Comparison of ENCODE assay signal across 20 cellular contexts in genomic region chr3:42735609-42736008, GRCh38. TPM values are rescaled to one million over a fixed set of nuclear protein-coding genes. Genes with fewer than 3 reads are reported as not detected.
DNase-seq lines count a peak whose midpoint lies in the region; ATAC-seq, FAIRE-seq and TF ChIP-seq lines count a peak whose summit lies in the region.
"Had no signal": no experiment of that assay in that cellular context is flagged by ENCODE, and none has a peak within 500 bp of the region (broad histone marks: within the 10 kb centered on the region; RNA-seq: fewer than 3 reads in every experiment).

No MANE protein-coding gene starts in this region.

- TF ChIP-seq POLR2A in HepG2 (IDR thresholded peaks at IDR 0.05; ENCODE audit: insufficient read depth in 1 of 2, low read depth in 2 of 2, low read length in 2 of 2) (no peak), right lobe of liver (IDR thresholded peaks at IDR 0.05) (no peak)

- H3K4me2 ChIP-seq in HepG2 (ENCODE audit: low read depth, low read length) (no peak overlapping the region), mesendoderm (ENCODE audit: low read length) (no peak overlapping the region)
- H3K4me2 ChIP-seq: GM23338 had no signal

- no peaks in the 10 kb centered on the region for H3K36me3 Mint-ChIP-seq in activated CD4-positive, alpha-beta T cell treated with anti-CD3 and anti-CD28 coated beads for 36 hours (ENCODE audit: low read depth)
- H3K36me3 Mint-ChIP-seq: CD14-positive monocyte had no signal

- H3K27me3 Mint-ChIP-seq in activated CD4-positive, alpha-beta T cell treated with anti-CD3 and anti-CD28 coated beads for 36 hours, result no peaks in the 10 kb centered on the region

- ATAC-seq in HepG2 (no peak), right lobe of liver (no peak), left colon (no peak)
- no peak for ATAC-seq in activated CD4-positive, alpha-beta T cell treated with anti-CD3 and anti-CD28 coated beads for 36 hours

- H3K27ac Mint-ChIP-seq in activated CD4-positive, alpha-beta T cell treated with anti-CD3 and anti-CD28 coated beads for 36 hours, result no peak overlapping the region
- H3K27ac Mint-ChIP-seq: GM23338 had no signal

- no peak overlapping the region for H2AFZ ChIP-seq in HepG2 (ENCODE audit: low read length)
- H2AFZ ChIP-seq: GM23338 had no signal

- POLR2A ChIA-PET in HepG2 (lab: Yijun Ruan, JAX), result no interaction called here
- POLR2A ChIA-PET in activated CD4-positive, alpha-beta T cell treated with anti-CD3 and anti-CD28 coated beads for 36 hours (lab: Charles Lee), result no interaction called here

- H3K27ac ChIP-seq in HepG2 (ENCODE audit: extremely low read length, insufficient read depth, low read length) (no peak overlapping the region), right lobe of liver (no peak overlapping the region), colonic mucosa (no peak overlapping the region), mesendoderm (ENCODE audit: low read depth, low read length) (no peak overlapping the region)

- CTCF ChIA-PET in HepG2 (lab: Yijun Ruan, JAX; ENCODE audit: low intra/inter-chr PET ratio, low total read pairs), result no interaction called here
- CTCF ChIA-PET in activated CD4-positive, alpha-beta T cell treated with anti-CD3 and anti-CD28 coated beads for 36 hours (lab: Charles Lee), result interaction anchor here (0.7 to 1.1 kb wide), 2 partner anchors 9 to 14 kb away, joined by 3 to 4 read pairs; no protein-coding TSS in a partner anchor

- H2BK5ac ChIP-seq in mesendoderm (ENCODE audit: low read length), result no peak overlapping the region

- no peaks in the 10 kb centered on the region for H3K79me1 ChIP-seq in mesendoderm (ENCODE audit: low read length)

- H3K79me2 ChIP-seq in HepG2 (ENCODE audit: insufficient read depth, low read length) (no peaks in the 10 kb centered on the region), mesendoderm (ENCODE audit: control insufficient read depth, insufficient read depth, low read length) (no peaks in the 10 kb centered on the region)

- H3K36me3 ChIP-seq in HepG2 (replicated peaks in 1 of 2; ENCODE audit: control insufficient read depth in 1 of 2, insufficient read depth in 2 of 2, low read length in 2 of 2), result no peaks in the 10 kb centered on the region
- H3K36me3 ChIP-seq in right lobe of liver, result no peaks in the 10 kb centered on the region
- no peaks in the 10 kb centered on the region for H3K36me3 ChIP-seq in colonic mucosa
- no peaks in the 10 kb centered on the region for H3K36me3 ChIP-seq in mesendoderm (ENCODE audit: control insufficient read depth, insufficient read depth, low read length)
- H3K36me3 ChIP-seq: MG63 had no signal

- H3K27me3 ChIP-seq in HepG2 (ENCODE audit: control insufficient read depth in 1 of 2, insufficient read depth in 2 of 2, low read length in 2 of 2) (no peaks in the 10 kb centered on the region), right lobe of liver (no peaks in the 10 kb centered on the region), colonic mucosa (no peaks in the 10 kb centered on the region), mesendoderm (ENCODE audit: insufficient read depth, low read length, poor library complexity) (no peaks in the 10 kb centered on the region)
- H3K27me3 ChIP-seq: MG63 had no signal

- H2BK120ac ChIP-seq in mesendoderm (ENCODE audit: low read depth, low read length), result no peak overlapping the region

- H3K4me3 ChIP-seq in HepG2 (replicated peaks in 1 of 3; ENCODE audit: insufficient read depth in 1 of 3, low read depth in 2 of 3, low read length in 3 of 3) (no peak overlapping the region), right lobe of liver (no peak overlapping the region), colonic mucosa (no peak overlapping the region), mesendoderm (ENCODE audit: low read length) (no peak overlapping the region)
- H3K4me3 ChIP-seq: GM23338, MG63 had no signal

- TF ChIP-seq CTCF in HepG2 (CRISPR knock-in tag; IDR thresholded peaks at IDR 0.05) (no peak), right lobe of liver (IDR thresholded peaks at IDR 0.05) (no peak), colonic mucosa (IDR thresholded peaks at IDR 0.05) (no peak)

- H3K18ac ChIP-seq in mesendoderm (ENCODE audit: low read length), result no peak overlapping the region

- H4K20me1 ChIP-seq in HepG2 (ENCODE audit: insufficient read depth, low read length), result no peaks in the 10 kb centered on the region

- no peak overlapping the region for H4K8ac ChIP-seq in mesendoderm (ENCODE audit: low read depth, low read length)

- DNase-seq in HepG2 (ENCODE audit: low spot score) (no peak), right lobe of liver (no peak), colonic mucosa (peak; percentile 12), mesendoderm (no peak), left colon (no peak), SKM-1 (lab: John Stamatoyannopoulos, UW; ENCODE audit: unreplicated experiment) (no peak), DMS114 treated with DMSO at 0.1 percent for 48 hours (lab: John Stamatoyannopoulos, UW; ENCODE audit: unreplicated experiment) (no peak)
- DNase-seq in activated CD4-positive, alpha-beta T cell treated with anti-CD3 and anti-CD28 coated beads for 36 hours, result no peak
- DNase-seq: DMS153, MG63, NCI-H1092, NCI-H1694, NCI-H345, NCI-H526 treated with DMSO at 0.1 percent for 48 hours, OCI-M1, SHP77 treated with DMSO at 0.1 percent for 48 hours had no signal

- H3K4me1 ChIP-seq in HepG2 (ENCODE audit: insufficient read depth, low read length) (peaks cover 66% of the 10 kb centered on the region), right lobe of liver (no peaks in the 10 kb centered on the region), colonic mucosa (no peaks in the 10 kb centered on the region), mesendoderm (ENCODE audit: control insufficient read depth, low read depth, low read length) (peaks cover 6% of the 10 kb centered on the region)

- in situ Hi-C loops in HepG2 (cut with HindIII; ENCODE audit: extremely low pct_ligation_motif_present, low pct_unique_long_range_greater_than_20kb), result no loop called here

- H2AK5ac ChIP-seq in mesendoderm (ENCODE audit: low read length), result no peak overlapping the region

- FAIRE-seq in HepG2 (lab: Jason Lieb, UNC), result no peak
- FAIRE-seq: GM12892 had no signal

- no peak overlapping the region for H3K9ac ChIP-seq in HepG2 (ENCODE audit: insufficient read depth, low read depth, low read length)
- no peak overlapping the region for H3K9ac ChIP-seq in colonic mucosa (ENCODE audit: low read depth in 2 of 2, low read length in 2 of 2)
- no peak overlapping the region for H3K9ac ChIP-seq in mesendoderm (ENCODE audit: low read length)

- no peak for TF ChIP-seq EP300 in HepG2 (IDR thresholded peaks at IDR 0.05; ENCODE audit: low read depth in 2 of 2, low read length in 2 of 2)
- TF ChIP-seq EP300 in HepG2 (CRISPR knock-in tag; IDR thresholded peaks at IDR 0.05; ENCODE audit: borderline replicate concordance), result no peak

- intact Hi-C loops in HepG2 (cut with micrococcal nuclease; ENCODE audit: unreplicated experiment), result no loop called here
- intact Hi-C loops in right lobe of liver (cut with DNase I), result loop anchor here in 1 of 2 donors (10.0 kb wide), 1 partner anchor 51 kb away; the partner anchor contains the start of gene KLHL40
- intact Hi-C loops in colonic mucosa (cut with DNase I), result no loop called here
- intact Hi-C loops in left colon (cut with DNase I, micrococcal nuclease), result no loop called here
- intact Hi-C loops in activated CD4-positive, alpha-beta T cell treated with anti-CD3 and anti-CD28 coated beads for 36 hours (cut with DNase I, micrococcal nuclease), result no loop called here

- no TSS peak for BruUV-seq in HepG2 (replicated peaks; lab: Mats Ljungman, UMichigan)

- H2BK15ac ChIP-seq in mesendoderm (replicated peaks; ENCODE audit: low read depth), result no peak overlapping the region

- H3K4me1 Mint-ChIP-seq in activated CD4-positive, alpha-beta T cell treated with anti-CD3 and anti-CD28 coated beads for 36 hours, result no peaks in the 10 kb centered on the region

- WGBS in HepG2 (ENCODE audit: low lambda C conversion rate), result 90% methylated on average over 11 of the region's 12 CpGs
- no CpG with 5 or more reads among the region's 12 CpGs for WGBS in right lobe of liver (ENCODE audit: insufficient coverage, low coverage, low lambda C conversion rate, missing lambda C conversion rate)
- no CpG with 5 or more reads among the region's 12 CpGs for WGBS in mesendoderm (ENCODE audit: extremely low coverage, insufficient coverage, low lambda C conversion rate)

- no peak overlapping the region for H3K4ac ChIP-seq in mesendoderm (ENCODE audit: low read depth, low read length)

- no peak for TF ChIP-seq RAD21 in HepG2 (CRISPR knock-in tag; IDR thresholded peaks at IDR 0.05)

- no peak overlapping the region for H3K4me3 Mint-ChIP-seq in activated CD4-positive, alpha-beta T cell treated with anti-CD3 and anti-CD28 coated beads for 36 hours
- H3K4me3 Mint-ChIP-seq: CD14-positive monocyte, GM23338 had no signal

- H3K23ac ChIP-seq in mesendoderm (ENCODE audit: low read length), result no peak overlapping the region

- no peaks in the 10 kb centered on the region for H3K9me3 Mint-ChIP-seq in activated CD4-positive, alpha-beta T cell treated with anti-CD3 and anti-CD28 coated beads for 36 hours (ENCODE audit: low read depth)

- peak overlapping the region; percentile 43 for H3K56ac ChIP-seq in mesendoderm (ENCODE audit: low read length)

- no peaks in the 10 kb centered on the region for H3K9me3 ChIP-seq in HepG2 (ENCODE audit: low read length)
- no peaks in the 10 kb centered on the region for H3K9me3 ChIP-seq in right lobe of liver
- no peaks in the 10 kb centered on the region for H3K9me3 ChIP-seq in colonic mucosa
- H3K9me3 ChIP-seq: MG63 had no signal

- H4K5ac ChIP-seq in mesendoderm (ENCODE audit: low read length), result no peak overlapping the region

RNA-seq across cellular contexts. Expression of gene HHATL, which starts 33.0 kb away (rescaled TPM):
- total RNA-seq in HepG2 (2016; rRNA removed; fragmentation: Illumina TruSeq; extraction: Trizol) (not detected in 2 replicates), right lobe of liver (1 to 10 TPM in 1 of 6 experiments, under 1 TPM in 2, not detected in 3; 0.29 to 1.0 (median 0.60) TPM), colonic mucosa (1 to 10 TPM in 1 of 2 donors, under 1 TPM in 1; 0.50 to 1.2 TPM), left colon (under 1 TPM in 1 of 2 donors, not detected in 1; 0.28 TPM)
- total RNA-seq in HepG2 (2016; cell fraction: cytosol; rRNA removed; fragmentation: Illumina TruSeq; extraction: Trizol; ENCODE audit: low read depth), result not detected in 2 replicates
- not detected in 2 replicates for total RNA-seq in HepG2 (2016; cell fraction: insoluble cytoplasmic fraction; rRNA removed; fragmentation: Illumina TruSeq; extraction: Trizol)
- not detected in 2 replicates for total RNA-seq in HepG2 (2016; cell fraction: membrane; rRNA removed; fragmentation: Illumina TruSeq; extraction: Trizol)
- total RNA-seq in HepG2 (2016; cell fraction: nucleus; rRNA removed; fragmentation: Illumina TruSeq; extraction: Trizol), result 0.62 TPM in 1 of 2 replicates, not detected in the other
- polyA plus RNA-seq in HepG2 (2011; rRNA removed), result 0.04 and 0.26 TPM in 2 replicates
- polyA plus RNA-seq in HepG2 (2011; cell fraction: cytosol; rRNA removed), result 0.08 TPM in 2 replicates
- polyA plus RNA-seq in HepG2 (2011; cell fraction: nucleus; rRNA removed), result 0.74 and 1.2 TPM in 2 replicates
- not detected in 2 replicates for polyA plus RNA-seq in HepG2 (2012)
- not detected in 2 replicates for polyA plus RNA-seq in HepG2 (2016; cell fraction: cytosol; fragmentation: Illumina TruSeq; extraction: Trizol; ENCODE audit: low read depth)
- not detected in 2 replicates for polyA plus RNA-seq in HepG2 (2016; cell fraction: insoluble cytoplasmic fraction; fragmentation: Illumina TruSeq; extraction: Trizol; ENCODE audit: low read depth)
- polyA plus RNA-seq in HepG2 (2016; cell fraction: membrane; fragmentation: Illumina TruSeq; extraction: Trizol; ENCODE audit: low read depth), result not detected in 2 replicates
- not detected in 2 replicates for polyA plus RNA-seq in HepG2 (2016; cell fraction: nucleus; fragmentation: Illumina TruSeq; extraction: Trizol; ENCODE audit: insufficient read depth, low read depth)
- polyA minus RNA-seq in HepG2 (2011; rRNA and poly(A)+ RNA removed; ENCODE audit: low replicate concordance), result not detected in 2 replicates
- not detected in 2 replicates for polyA minus RNA-seq in HepG2 (2011; cell fraction: cytosol; rRNA and poly(A)+ RNA removed)
- 0.62 TPM in 1 of 2 replicates, not detected in the other for polyA minus RNA-seq in HepG2 (2011; cell fraction: nucleus; rRNA and poly(A)+ RNA removed)
- polyA plus RNA-seq in mesendoderm (2013, experiment 1 of 2), result not detected
- not detected for polyA plus RNA-seq in mesendoderm (2013, experiment 2 of 2)
- total RNA-seq in activated CD4-positive, alpha-beta T cell treated with anti-CD3 and anti-CD28 coated beads for 36 hours, result not detected
- total RNA-seq: GM23338, RPMI7951 had no signal
- polyA plus RNA-seq: CD14-positive monocyte, GM23338 had no signal

RNA-seq across cellular contexts. Expression of gene CCDC13, which starts 37.4 kb away (rescaled TPM):
- total RNA-seq in HepG2 (2016; rRNA removed; fragmentation: Illumina TruSeq; extraction: Trizol) (0.22 TPM in 1 of 2 replicates, not detected in the other), right lobe of liver (1 to 10 TPM; 1.2 to 2.5 (median 1.6) TPM), colonic mucosa (1 to 10 TPM in 1 of 2 donors, under 1 TPM in 1; 0.93 to 5.3 TPM), left colon (1 to 10 TPM; 2.0 to 2.3 TPM)
- total RNA-seq in HepG2 (2016; cell fraction: cytosol; rRNA removed; fragmentation: Illumina TruSeq; extraction: Trizol; ENCODE audit: low read depth), result not detected in 2 replicates
- 0.19 TPM in 1 of 2 replicates, not detected in the other for total RNA-seq in HepG2 (2016; cell fraction: insoluble cytoplasmic fraction; rRNA removed; fragmentation: Illumina TruSeq; extraction: Trizol)
- total RNA-seq in HepG2 (2016; cell fraction: membrane; rRNA removed; fragmentation: Illumina TruSeq; extraction: Trizol), result 0.31 and 0.34 TPM in 2 replicates
- total RNA-seq in HepG2 (2016; cell fraction: nucleus; rRNA removed; fragmentation: Illumina TruSeq; extraction: Trizol), result not detected in 2 replicates
- polyA plus RNA-seq in HepG2 (2011; rRNA removed), result 0.51 and 0.68 TPM in 2 replicates
- 0.09 and 0.26 TPM in 2 replicates for polyA plus RNA-seq in HepG2 (2011; cell fraction: cytosol; rRNA removed)
- polyA plus RNA-seq in HepG2 (2011; cell fraction: nucleus; rRNA removed), result 1.6 and 2.5 TPM in 2 replicates
- 0.43 and 0.89 TPM in 2 replicates for polyA plus RNA-seq in HepG2 (2012)
- 0.42 TPM in 1 of 2 replicates, not detected in the other for polyA plus RNA-seq in HepG2 (2016; cell fraction: cytosol; fragmentation: Illumina TruSeq; extraction: Trizol; ENCODE audit: low read depth)
- 0.41 TPM in 1 of 2 replicates, not detected in the other for polyA plus RNA-seq in HepG2 (2016; cell fraction: insoluble cytoplasmic fraction; fragmentation: Illumina TruSeq; extraction: Trizol; ENCODE audit: low read depth)
- polyA plus RNA-seq in HepG2 (2016; cell fraction: membrane; fragmentation: Illumina TruSeq; extraction: Trizol; ENCODE audit: low read depth), result 0.27 and 0.39 TPM in 2 replicates
- not detected in 2 replicates for polyA plus RNA-seq in HepG2 (2016; cell fraction: nucleus; fragmentation: Illumina TruSeq; extraction: Trizol; ENCODE audit: insufficient read depth, low read depth)
- 0.30 TPM in 1 of 2 replicates, not detected in the other for polyA minus RNA-seq in HepG2 (2011; rRNA and poly(A)+ RNA removed; ENCODE audit: low replicate concordance)
- polyA minus RNA-seq in HepG2 (2011; cell fraction: cytosol; rRNA and poly(A)+ RNA removed), result not detected in 2 replicates
- 1.4 and 2.0 TPM in 2 replicates for polyA minus RNA-seq in HepG2 (2011; cell fraction: nucleus; rRNA and poly(A)+ RNA removed)
- polyA plus RNA-seq in mesendoderm (2013, experiment 1 of 2), result 0.20 TPM
- 0.20 TPM for polyA plus RNA-seq in mesendoderm (2013, experiment 2 of 2)
- under 1 TPM; 0.46 to 0.63 TPM for total RNA-seq in activated CD4-positive, alpha-beta T cell treated with anti-CD3 and anti-CD28 coated beads for 36 hours

RNA-seq across cellular contexts. Expression of gene KLHL40, which starts 50.3 kb away (rescaled TPM):
- total RNA-seq in HepG2 (2016; rRNA removed; fragmentation: Illumina TruSeq; extraction: Trizol) (not detected in 2 replicates), right lobe of liver (under 1 TPM in 2 of 6 experiments, not detected in 4; 0.19 to 0.68 TPM), colonic mucosa (not detected), left colon (not detected)
- not detected in 2 replicates for total RNA-seq in HepG2 (2016; cell fraction: cytosol; rRNA removed; fragmentation: Illumina TruSeq; extraction: Trizol; ENCODE audit: low read depth)
- not detected in 2 replicates for total RNA-seq in HepG2 (2016; cell fraction: insoluble cytoplasmic fraction; rRNA removed; fragmentation: Illumina TruSeq; extraction: Trizol)
- not detected in 2 replicates for total RNA-seq in HepG2 (2016; cell fraction: membrane; rRNA removed; fragmentation: Illumina TruSeq; extraction: Trizol)
- total RNA-seq in HepG2 (2016; cell fraction: nucleus; rRNA removed; fragmentation: Illumina TruSeq; extraction: Trizol), result not detected in 2 replicates
- not detected in 2 replicates for polyA plus RNA-seq in HepG2 (2011; rRNA removed)
- polyA plus RNA-seq in HepG2 (2011; cell fraction: cytosol; rRNA removed), result not detected in 2 replicates
- polyA plus RNA-seq in HepG2 (2011; cell fraction: nucleus; rRNA removed), result not detected in 2 replicates
- polyA plus RNA-seq in HepG2 (2012), result not detected in 2 replicates
- polyA plus RNA-seq in HepG2 (2016; cell fraction: cytosol; fragmentation: Illumina TruSeq; extraction: Trizol; ENCODE audit: low read depth), result not detected in 2 replicates
- polyA plus RNA-seq in HepG2 (2016; cell fraction: insoluble cytoplasmic fraction; fragmentation: Illumina TruSeq; extraction: Trizol; ENCODE audit: low read depth), result not detected in 2 replicates
- not detected in 2 replicates for polyA plus RNA-seq in HepG2 (2016; cell fraction: membrane; fragmentation: Illumina TruSeq; extraction: Trizol; ENCODE audit: low read depth)
- not detected in 2 replicates for polyA plus RNA-seq in HepG2 (2016; cell fraction: nucleus; fragmentation: Illumina TruSeq; extraction: Trizol; ENCODE audit: insufficient read depth, low read depth)
- polyA minus RNA-seq in HepG2 (2011; rRNA and poly(A)+ RNA removed; ENCODE audit: low replicate concordance), result 0.12 TPM in 1 of 2 replicates, not detected in the other
- polyA minus RNA-seq in HepG2 (2011; cell fraction: cytosol; rRNA and poly(A)+ RNA removed), result not detected in 2 replicates
- not detected in 2 replicates for polyA minus RNA-seq in HepG2 (2011; cell fraction: nucleus; rRNA and poly(A)+ RNA removed)
- polyA plus RNA-seq in mesendoderm (2013, experiment 1 of 2), result not detected
- polyA plus RNA-seq in mesendoderm (2013, experiment 2 of 2), result not detected
- total RNA-seq in activated CD4-positive, alpha-beta T cell treated with anti-CD3 and anti-CD28 coated beads for 36 hours, result not detected
- total RNA-seq: GM23338, RPMI7951 had no signal
- polyA plus RNA-seq: CD14-positive monocyte, GM23338 had no signal
